ENCODE assay signal across 23 cellular contexts in genomic region chr6:53585208-53585903, GRCh38.
"Had no signal": no experiment of that assay in that cellular context is flagged by ENCODE, and none has a peak within 500 bp of the region (broad histone marks: within the 10 kb centered on the region; RNA-seq: fewer than 3 reads in every experiment).

No MANE protein-coding gene starts in this region.

- H3K27ac ChIP-seq: brain microvascular endothelial cell, foreskin keratinocyte, tibial nerve, WERI-Rb-1 had no signal

- DNase-seq: activated CD8-positive, alpha-beta T cell treated with anti-CD3 and anti-CD28 coated beads for 36 hours; activated effector memory CD4-positive, alpha-beta T cell treated with Interleukin-2 at 50 U/mL for 16 hours; activated naive CD4-positive, alpha-beta T cell treated with anti-CD3 and anti-CD28 coated beads, Interleukin-2, amount 50 U/mL, for 16 hours; activated T-cell treated with anti-CD3 and anti-CD28 coated beads, Interleukin-2, amount 50 U/mL, for 1 hour; aorta; brain microvascular endothelial cell; central memory CD4-positive, alpha-beta T cell; foreskin keratinocyte; hypothalamus; islet precursor cell; occipital lobe; posterior cingulate gyrus; retina; stimulated activated CD8-positive, alpha-beta memory T cell treated with anti-CD3 and anti-CD28 coated beads, Interleukin-4, amount 100 ng/mL, for 48 hours; stimulated activated naive CD8-positive, alpha-beta T cell treated with anti-CD3 and anti-CD28 coated beads, Interleukin-15, Interleukin-2, amounts not matched to agents 100 U/mL and 50 U/mL, for 24 hours; substantia nigra; T-helper 17 cell; WERI-Rb-1 had no signal

- H3K4me3 ChIP-seq: lung, tibial nerve had no signal

- H3K27me3 ChIP-seq: brain microvascular endothelial cell, foreskin keratinocyte, tibial nerve had no signal

- H3K36me3 Mint-ChIP-seq: mesothelial cell of epicardium had no signal

- H3K36me3 ChIP-seq: brain microvascular endothelial cell, tibial nerve, WERI-Rb-1 had no signal

- H3K27me3 Mint-ChIP-seq: activated CD8-positive, alpha-beta T cell treated with anti-CD3 and anti-CD28 coated beads for 36 hours had no signal

- H3K4me3 Mint-ChIP-seq: activated CD8-positive, alpha-beta T cell treated with anti-CD3 and anti-CD28 coated beads for 36 hours; mesothelial cell of epicardium; T-helper 17 cell had no signal

- H3K9me3 Mint-ChIP-seq: activated CD8-positive, alpha-beta T cell treated with anti-CD3 and anti-CD28 coated beads for 36 hours; mesothelial cell of epicardium had no signal

- H3K9me3 ChIP-seq: tibial nerve had no signal

- FAIRE-seq: colon, urothelium cell line had no signal

- ATAC-seq: activated CD8-positive, alpha-beta T cell treated with anti-CD3 and anti-CD28 coated beads for 36 hours; foreskin keratinocyte; stimulated activated naive CD8-positive, alpha-beta T cell treated with anti-CD3 and anti-CD28 coated beads, Interleukin-15, Interleukin-2, amounts not matched to agents 100 U/mL and 50 U/mL, for 24 hours; T-helper 17 cell had no signal

- H3K27ac Mint-ChIP-seq: activated CD8-positive, alpha-beta T cell treated with anti-CD3 and anti-CD28 coated beads for 36 hours; mesothelial cell of epicardium had no signal
